ENCODE assay signal across 26 cellular contexts in genomic region chr16:17532338-17532995, GRCh38.
DNase-seq lines count a peak whose midpoint lies in the region; ATAC-seq and TF ChIP-seq lines count a peak whose summit lies in the region.
"Had no signal": no experiment of that assay in that cellular context is flagged by ENCODE, and none has a peak within 500 bp of the region (broad histone marks: within the 10 kb centered on the region; RNA-seq: fewer than 3 reads in every experiment).

No MANE protein-coding gene starts in this region.

- peaks cover 2% of the 10 kb centered on the region for H3K36me3 Mint-ChIP-seq in activated CD4-positive, alpha-beta T cell treated with anti-CD3 and anti-CD28 coated beads, Interleukin-2, amount 10 ng/mL, durations not matched to agents 7 days and 5 days (ENCODE audit: low read depth)
- peaks cover 5% of the 10 kb centered on the region for H3K36me3 Mint-ChIP-seq in CD8-positive, alpha-beta T cell
- H3K36me3 Mint-ChIP-seq: brain, IgD-negative memory B cell, type B pancreatic cell had no signal

- no peak overlapping the region for H3K4me3 Mint-ChIP-seq in activated CD4-positive, alpha-beta T cell treated with anti-CD3 and anti-CD28 coated beads, Interleukin-2, amount 10 ng/mL, durations not matched to agents 7 days and 5 days
- H3K4me3 Mint-ChIP-seq in CD8-positive, alpha-beta T cell, result no peak overlapping the region
- H3K4me3 Mint-ChIP-seq: activated CD8-positive, alpha-beta T cell treated with anti-CD3 and anti-CD28 coated beads, Interleukin-2, amount 10 ng/mL, durations not matched to agents 7 days and 5 days; brain; type B pancreatic cell had no signal

- H3K27me3 Mint-ChIP-seq in activated CD4-positive, alpha-beta T cell treated with anti-CD3 and anti-CD28 coated beads, Interleukin-2, amount 10 ng/mL, durations not matched to agents 7 days and 5 days, result no peaks in the 10 kb centered on the region
- peaks cover 7% of the 10 kb centered on the region for H3K27me3 Mint-ChIP-seq in CD8-positive, alpha-beta T cell (ENCODE audit: low read depth)

- ATAC-seq in GM19351 (IDR thresholded peaks at IDR 0.05; ENCODE audit: unreplicated experiment), result peak; percentile 37
- ATAC-seq in HG03442 (IDR thresholded peaks at IDR 0.05; ENCODE audit: unreplicated experiment), result peak; percentile 34
- ATAC-seq in GM18870 (IDR thresholded peaks at IDR 0.05; ENCODE audit: unreplicated experiment), result no peak
- ATAC-seq in CD8-positive, alpha-beta T cell, result no peak
- ATAC-seq: activated CD8-positive, alpha-beta T cell treated with anti-CD3 and anti-CD28 coated beads, Interleukin-2, amount 10 ng/mL, durations not matched to agents 7 days and 5 days; heart right ventricle; left cardiac atrium had no signal

- H3K27ac Mint-ChIP-seq in activated CD4-positive, alpha-beta T cell treated with anti-CD3 and anti-CD28 coated beads, Interleukin-2, amount 10 ng/mL, durations not matched to agents 7 days and 5 days, result peak overlapping the region; percentile 31
- H3K27ac Mint-ChIP-seq in CD8-positive, alpha-beta T cell, result no peak overlapping the region
- H3K27ac Mint-ChIP-seq: activated CD8-positive, alpha-beta T cell treated with anti-CD3 and anti-CD28 coated beads, Interleukin-2, amount 10 ng/mL, durations not matched to agents 7 days and 5 days; brain; IgD-negative memory B cell; type B pancreatic cell had no signal

- no peak for TF ChIP-seq CTCF in CD8-positive, alpha-beta T cell (IDR thresholded peaks at IDR 0.05)

- no peak overlapping the region for H3K27ac ChIP-seq in CD8-positive, alpha-beta T cell (ENCODE audit: low read depth, low read length)
- H3K27ac ChIP-seq: adrenal gland, heart right ventricle had no signal

- CTCF ChIA-PET in activated CD4-positive, alpha-beta T cell treated with anti-CD3 and anti-CD28 coated beads, Interleukin-2, amount 10 ng/mL, durations not matched to agents 7 days and 5 days (lab: Charles Lee), result no interaction called here
- CTCF ChIA-PET in CD8-positive, alpha-beta T cell (lab: Charles Lee), result no interaction called here

- intact Hi-C loops in CD8-positive, alpha-beta T cell (cut with DNase I, micrococcal nuclease), result no loop called here

- H3K4me1 Mint-ChIP-seq in activated CD4-positive, alpha-beta T cell treated with anti-CD3 and anti-CD28 coated beads, Interleukin-2, amount 10 ng/mL, durations not matched to agents 7 days and 5 days, result peaks cover 19% of the 10 kb centered on the region
- H3K4me1 Mint-ChIP-seq in CD8-positive, alpha-beta T cell (ENCODE audit: low read depth), result peaks cover 19% of the 10 kb centered on the region
- H3K4me1 Mint-ChIP-seq: brain had no signal

- no peak overlapping the region for H3K4me3 ChIP-seq in CD8-positive, alpha-beta T cell (ENCODE audit: low read depth, low read length)
- H3K4me3 ChIP-seq: adrenal gland, heart right ventricle had no signal

- POLR2A ChIA-PET in activated CD4-positive, alpha-beta T cell treated with anti-CD3 and anti-CD28 coated beads, Interleukin-2, amount 10 ng/mL, durations not matched to agents 7 days and 5 days (lab: Charles Lee), result no interaction called here
- POLR2A ChIA-PET in CD8-positive, alpha-beta T cell (lab: Charles Lee), result interaction anchor here (0.8 kb wide), 1 partner anchor 12 kb away, joined by 3 read pairs; no protein-coding TSS in a partner anchor

- peaks cover 6% of the 10 kb centered on the region for H3K4me1 ChIP-seq in CD8-positive, alpha-beta T cell (ENCODE audit: insufficient read depth, low read length)
- H3K4me1 ChIP-seq: adrenal gland, heart right ventricle had no signal

- H3K36me3 ChIP-seq in CD8-positive, alpha-beta T cell (ENCODE audit: insufficient read depth, low read length), result no peaks in the 10 kb centered on the region
- H3K36me3 ChIP-seq: adrenal gland, heart right ventricle had no signal

- no peaks in the 10 kb centered on the region for H3K9me3 ChIP-seq in CD8-positive, alpha-beta T cell (ENCODE audit: low read length)
- H3K9me3 ChIP-seq: adrenal gland had no signal

- H3K9me3 Mint-ChIP-seq in activated CD4-positive, alpha-beta T cell treated with anti-CD3 and anti-CD28 coated beads, Interleukin-2, amount 10 ng/mL, durations not matched to agents 7 days and 5 days, result no peaks in the 10 kb centered on the region
- H3K9me3 Mint-ChIP-seq in CD8-positive, alpha-beta T cell, result peaks cover 5% of the 10 kb centered on the region
- H3K9me3 Mint-ChIP-seq: IgD-negative memory B cell had no signal

- no peak for DNase-seq in activated CD4-positive, alpha-beta T cell treated with anti-CD3 and anti-CD28 coated beads, Interleukin-2, amount 10 ng/mL, durations not matched to agents 7 days and 5 days
- no peak for DNase-seq in activated CD4-positive, alpha-beta T cell treated with anti-CD3 and anti-CD28 coated beads for 1 hour
- no peak for DNase-seq in stimulated activated CD4-positive, alpha-beta T cell treated with anti-CD3 and anti-CD28 coated beads, Interleukin-1b, Interleukin-23, amount 100 ng/mL, for 48 hours
- no peak for DNase-seq in NCI-H2171 (lab: John Stamatoyannopoulos, UW)
- DNase-seq in CD8-positive, alpha-beta T cell, result no peak
- DNase-seq: activated CD4-positive, CD25-positive, alpha-beta regulatory T cell treated with anti-CD3 and anti-CD28 coated beads, Interleukin-2, amount 50 U/mL, for 72 hours; activated CD8-positive, alpha-beta T cell treated with anti-CD3 and anti-CD28 coated beads, Interleukin-2, amount 10 ng/mL, durations not matched to agents 7 days and 5 days; activated naive CD4-positive, alpha-beta T cell treated with Interleukin-2 at 50 U/mL for 16 hours; activated T-cell treated with anti-CD3 and anti-CD28 coated beads, Interleukin-2, amount 50 U/mL, for 1 hour; adrenal gland; COR-L47; DMS79; effector CD8-positive, alpha-beta T cell; erythroblast; H7; heart right ventricle; left cardiac atrium; NCI-H1436; occipital lobe; stimulated activated CD8-positive, alpha-beta memory T cell treated with anti-CD3 and anti-CD28 coated beads, Interleukin-4, amount 100 ng/mL, for 48 hours had no signal

- no peaks in the 10 kb centered on the region for H3K27me3 ChIP-seq in CD8-positive, alpha-beta T cell (ENCODE audit: insufficient read depth, low read length)
- H3K27me3 ChIP-seq: adrenal gland had no signal

Comparison
In these comparisons a context has a peak if more than half of its experiments do, and no peak if none do; other contexts are left out.
1. ATAC-seq: peak in GM19351 (single experiment) and HG03442 (single experiment); none in GM18870 (single experiment) and CD8-positive, alpha-beta T cell (single experiment).